2 cellular contexts compared by ENCODE assay signal in the genomic region with DNA sequence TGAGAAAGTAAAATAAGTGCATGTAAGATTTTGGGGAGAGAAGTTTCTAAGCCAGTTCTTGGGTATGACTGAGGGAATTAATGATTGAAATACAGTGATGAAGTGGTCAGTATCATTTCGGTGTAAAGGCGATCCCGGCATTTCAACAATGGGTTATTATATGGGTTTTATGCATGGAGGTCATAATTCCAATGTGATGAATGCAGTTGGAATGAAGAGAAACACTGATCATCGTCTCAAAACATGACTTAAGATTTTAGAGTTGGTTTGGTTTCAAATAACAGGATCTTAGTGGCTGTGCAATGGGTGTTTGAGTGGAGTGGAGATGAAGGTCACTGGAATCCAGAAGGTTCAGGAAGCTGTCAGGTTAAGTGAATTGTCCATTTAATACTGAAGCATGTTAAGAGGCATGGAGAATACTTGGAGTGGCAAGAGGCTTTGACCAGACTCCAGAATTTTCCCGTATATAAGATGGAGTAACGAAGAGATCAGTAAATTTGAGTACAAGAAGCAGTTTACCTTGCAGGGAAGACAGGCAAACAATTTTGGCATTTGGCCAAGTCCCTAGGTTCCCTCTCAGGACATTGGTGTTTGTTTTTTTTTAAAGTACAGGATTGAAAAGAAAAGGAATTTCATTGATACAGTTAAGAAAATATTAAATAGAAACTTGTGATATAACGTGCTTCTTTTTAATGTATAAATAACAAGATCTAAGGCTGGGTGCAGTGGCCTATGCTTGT.
TF ChIP-seq lines count a peak whose summit lies in the region.

No MANE protein-coding gene starts in this region.

TF ChIP-seq in GM23338, 12 proteins besides CTCF, POLR2A, EP300 and RAD21 (continued from another document):
- TF ChIP-seq ZNF114 (CRISPR knock-in tag; IDR thresholded peaks at IDR 0.05) (no peak), STAT1 (IDR thresholded peaks at IDR 0.05; ENCODE audit: unreplicated experiment) (no peak)
- TF ChIP-seq, protein P1, sequence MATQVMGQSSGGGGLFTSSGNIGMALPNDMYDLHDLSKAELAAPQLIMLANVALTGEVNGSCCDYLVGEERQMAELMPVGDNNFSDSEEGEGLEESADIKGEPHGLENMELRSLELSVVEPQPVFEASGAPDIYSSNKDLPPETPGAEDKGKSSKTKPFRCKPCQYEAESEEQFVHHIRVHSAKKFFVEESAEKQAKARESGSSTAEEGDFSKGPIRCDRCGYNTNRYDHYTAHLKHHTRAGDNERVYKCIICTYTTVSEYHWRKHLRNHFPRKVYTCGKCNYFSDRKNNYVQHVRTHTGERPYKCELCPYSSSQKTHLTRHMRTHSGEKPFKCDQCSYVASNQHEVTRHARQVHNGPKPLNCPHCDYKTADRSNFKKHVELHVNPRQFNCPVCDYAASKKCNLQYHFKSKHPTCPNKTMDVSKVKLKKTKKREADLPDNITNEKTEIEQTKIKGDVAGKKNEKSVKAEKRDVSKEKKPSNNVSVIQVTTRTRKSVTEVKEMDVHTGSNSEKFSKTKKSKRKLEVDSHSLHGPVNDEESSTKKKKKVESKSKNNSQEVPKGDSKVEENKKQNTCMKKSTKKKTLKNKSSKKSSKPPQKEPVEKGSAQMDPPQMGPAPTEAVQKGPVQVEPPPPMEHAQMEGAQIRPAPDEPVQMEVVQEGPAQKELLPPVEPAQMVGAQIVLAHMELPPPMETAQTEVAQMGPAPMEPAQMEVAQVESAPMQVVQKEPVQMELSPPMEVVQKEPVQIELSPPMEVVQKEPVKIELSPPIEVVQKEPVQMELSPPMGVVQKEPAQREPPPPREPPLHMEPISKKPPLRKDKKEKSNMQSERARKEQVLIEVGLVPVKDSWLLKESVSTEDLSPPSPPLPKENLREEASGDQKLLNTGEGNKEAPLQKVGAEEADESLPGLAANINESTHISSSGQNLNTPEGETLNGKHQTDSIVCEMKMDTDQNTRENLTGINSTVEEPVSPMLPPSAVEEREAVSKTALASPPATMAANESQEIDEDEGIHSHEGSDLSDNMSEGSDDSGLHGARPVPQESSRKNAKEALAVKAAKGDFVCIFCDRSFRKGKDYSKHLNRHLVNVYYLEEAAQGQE (IDR thresholded peaks at IDR 0.05; ENCODE audit: unreplicated experiment): no peak
- TF ChIP-seq, protein P2, sequence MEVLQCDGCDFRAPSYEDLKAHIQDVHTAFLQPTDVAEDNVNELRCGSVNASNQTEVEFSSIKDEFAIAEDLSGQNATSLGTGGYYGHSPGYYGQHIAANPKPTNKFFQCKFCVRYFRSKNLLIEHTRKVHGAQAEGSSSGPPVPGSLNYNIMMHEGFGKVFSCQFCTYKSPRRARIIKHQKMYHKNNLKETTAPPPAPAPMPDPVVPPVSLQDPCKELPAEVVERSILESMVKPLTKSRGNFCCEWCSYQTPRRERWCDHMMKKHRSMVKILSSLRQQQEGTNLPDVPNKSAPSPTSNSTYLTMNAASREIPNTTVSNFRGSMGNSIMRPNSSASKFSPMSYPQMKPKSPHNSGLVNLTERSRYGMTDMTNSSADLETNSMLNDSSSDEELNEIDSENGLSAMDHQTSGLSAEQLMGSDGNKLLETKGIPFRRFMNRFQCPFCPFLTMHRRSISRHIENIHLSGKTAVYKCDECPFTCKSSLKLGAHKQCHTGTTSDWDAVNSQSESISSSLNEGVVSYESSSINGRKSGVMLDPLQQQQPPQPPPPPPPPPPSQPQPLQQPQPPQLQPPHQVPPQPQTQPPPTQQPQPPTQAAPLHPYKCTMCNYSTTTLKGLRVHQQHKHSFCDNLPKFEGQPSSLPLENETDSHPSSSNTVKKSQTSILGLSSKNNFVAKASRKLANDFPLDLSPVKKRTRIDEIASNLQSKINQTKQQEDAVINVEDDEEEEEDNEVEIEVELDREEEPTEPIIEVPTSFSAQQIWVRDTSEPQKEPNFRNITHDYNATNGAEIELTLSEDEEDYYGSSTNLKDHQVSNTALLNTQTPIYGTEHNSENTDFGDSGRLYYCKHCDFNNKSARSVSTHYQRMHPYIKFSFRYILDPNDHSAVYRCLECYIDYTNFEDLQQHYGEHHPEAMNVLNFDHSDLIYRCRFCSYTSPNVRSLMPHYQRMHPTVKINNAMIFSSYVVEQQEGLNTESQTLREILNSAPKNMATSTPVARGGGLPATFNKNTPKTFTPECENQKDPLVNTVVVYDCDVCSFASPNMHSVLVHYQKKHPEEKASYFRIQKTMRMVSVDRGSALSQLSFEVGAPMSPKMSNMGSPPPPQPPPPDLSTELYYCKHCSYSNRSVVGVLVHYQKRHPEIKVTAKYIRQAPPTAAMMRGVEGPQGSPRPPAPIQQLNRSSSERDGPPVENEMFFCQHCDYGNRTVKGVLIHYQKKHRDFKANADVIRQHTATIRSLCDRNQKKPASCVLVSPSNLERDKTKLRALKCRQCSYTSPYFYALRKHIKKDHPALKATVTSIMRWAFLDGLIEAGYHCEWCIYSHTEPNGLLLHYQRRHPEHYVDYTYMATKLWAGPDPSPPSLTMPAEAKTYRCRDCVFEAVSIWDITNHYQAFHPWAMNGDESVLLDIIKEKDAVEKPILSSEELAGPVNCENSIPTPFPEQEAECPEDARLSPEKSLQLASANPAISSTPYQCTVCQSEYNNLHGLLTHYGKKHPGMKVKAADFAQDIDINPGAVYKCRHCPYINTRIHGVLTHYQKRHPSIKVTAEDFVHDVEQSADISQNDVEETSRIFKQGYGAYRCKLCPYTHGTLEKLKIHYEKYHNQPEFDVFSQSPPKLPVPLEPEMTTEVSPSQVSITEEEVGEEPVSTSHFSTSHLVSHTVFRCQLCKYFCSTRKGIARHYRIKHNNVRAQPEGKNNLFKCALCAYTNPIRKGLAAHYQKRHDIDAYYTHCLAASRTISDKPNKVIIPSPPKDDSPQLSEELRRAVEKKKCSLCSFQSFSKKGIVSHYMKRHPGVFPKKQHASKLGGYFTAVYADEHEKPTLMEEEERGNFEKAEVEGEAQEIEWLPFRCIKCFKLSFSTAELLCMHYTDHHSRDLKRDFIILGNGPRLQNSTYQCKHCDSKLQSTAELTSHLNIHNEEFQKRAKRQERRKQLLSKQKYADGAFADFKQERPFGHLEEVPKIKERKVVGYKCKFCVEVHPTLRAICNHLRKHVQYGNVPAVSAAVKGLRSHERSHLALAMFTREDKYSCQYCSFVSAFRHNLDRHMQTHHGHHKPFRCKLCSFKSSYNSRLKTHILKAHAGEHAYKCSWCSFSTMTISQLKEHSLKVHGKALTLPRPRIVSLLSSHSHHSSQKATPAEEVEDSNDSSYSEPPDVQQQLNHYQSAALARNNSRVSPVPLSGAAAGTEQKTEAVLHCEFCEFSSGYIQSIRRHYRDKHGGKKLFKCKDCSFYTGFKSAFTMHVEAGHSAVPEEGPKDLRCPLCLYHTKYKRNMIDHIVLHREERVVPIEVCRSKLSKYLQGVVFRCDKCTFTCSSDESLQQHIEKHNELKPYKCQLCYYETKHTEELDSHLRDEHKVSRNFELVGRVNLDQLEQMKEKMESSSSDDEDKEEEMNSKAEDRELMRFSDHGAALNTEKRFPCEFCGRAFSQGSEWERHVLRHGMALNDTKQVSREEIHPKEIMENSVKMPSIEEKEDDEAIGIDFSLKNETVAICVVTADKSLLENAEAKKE (CRISPR knock-in tag; IDR thresholded peaks at IDR 0.05): no peak

TF ChIP-seq in endothelial cell of umbilical vein, 7 proteins besides CTCF, POLR2A, EP300 and RAD21 (continued from another document):
- TF ChIP-seq JUN (IDR thresholded peaks at IDR 0.05; ENCODE audit: borderline replicate concordance, insufficient read depth, insufficient read length, low read depth) (no peak), FOS (IDR thresholded peaks at IDR 0.05; ENCODE audit: borderline replicate concordance, insufficient read depth, low read length) (no peak), MYC (IDR thresholded peaks at IDR 0.05; ENCODE audit: low read depth, low read length) (no peak), GATA2 (IDR thresholded peaks at IDR 0.05; ENCODE audit: insufficient read depth, insufficient read length, low read depth, low read length) (no peak), EZH2 (IDR thresholded peaks at IDR 0.05; ENCODE audit: borderline replicate concordance, low read depth, low read length, severe bottlenecking) (no peak)
- TF ChIP-seq, protein P3, sequence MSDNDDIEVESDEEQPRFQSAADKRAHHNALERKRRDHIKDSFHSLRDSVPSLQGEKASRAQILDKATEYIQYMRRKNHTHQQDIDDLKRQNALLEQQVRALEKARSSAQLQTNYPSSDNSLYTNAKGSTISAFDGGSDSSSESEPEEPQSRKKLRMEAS (IDR thresholded peaks at IDR 0.05; ENCODE audit: insufficient read depth, insufficient read length): no peak
